In the genomic region with DNA sequence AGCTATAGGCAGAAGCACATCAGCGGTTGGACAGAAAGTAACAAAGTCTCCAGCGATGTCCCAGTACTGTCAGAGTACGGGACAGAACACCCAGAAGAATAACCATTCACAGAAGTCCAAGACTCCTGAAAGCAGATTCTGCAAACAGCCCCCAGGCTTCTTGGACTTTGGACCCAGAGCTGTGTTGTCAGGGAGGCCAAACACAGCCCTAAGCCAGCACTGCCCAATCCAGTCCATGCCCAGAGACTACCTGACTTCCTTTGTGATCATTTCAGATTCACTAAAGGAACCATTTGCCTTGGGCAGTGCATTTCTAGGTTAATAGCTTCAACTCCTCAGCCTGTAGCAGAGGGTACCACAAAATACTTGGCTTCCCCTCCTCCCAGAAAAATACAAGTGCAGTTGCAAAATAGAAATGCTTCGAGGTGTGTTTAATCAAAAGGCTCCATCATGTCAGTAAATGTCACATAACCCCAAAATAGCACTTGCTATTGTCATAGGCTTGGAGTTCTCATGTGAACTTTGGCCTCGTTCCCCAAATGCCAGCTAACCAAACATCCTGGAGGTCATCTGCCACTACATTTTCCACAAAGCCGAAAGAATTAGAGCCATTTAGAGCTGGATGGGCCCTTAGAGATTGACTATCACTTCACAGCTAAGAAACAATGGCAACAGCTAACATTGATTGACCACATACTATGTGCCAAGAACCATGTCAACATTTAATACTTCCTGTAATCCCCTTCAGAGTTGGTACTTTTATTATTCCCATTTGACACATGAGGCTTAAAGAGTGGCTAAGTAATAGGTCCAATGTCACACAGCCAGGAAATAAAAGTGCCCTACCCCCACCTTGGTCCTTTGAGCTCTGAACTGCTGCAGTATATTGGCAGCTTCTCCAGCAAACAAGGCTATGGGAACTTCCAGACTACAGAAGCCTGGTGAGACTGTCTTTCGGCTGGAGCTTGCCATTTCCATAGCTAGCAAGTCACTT, we compare ENCODE assay signal across 21 cellular contexts.
A peak's percentile ranks its signal among the peaks of the same experiment; 100 is the strongest.
DNase-seq lines count a peak whose midpoint lies in the region; ATAC-seq and TF ChIP-seq lines count a peak whose summit lies in the region.
"Had no signal": no experiment of that assay in that cellular context is flagged by ENCODE, and none has a peak within 500 bp of the region (broad histone marks: within the 10 kb centered on the region; RNA-seq: fewer than 3 reads in every experiment).

No MANE protein-coding gene starts in this region.

- intact Hi-C loops in Caco-2 (cut with micrococcal nuclease; ENCODE audit: unreplicated experiment): no loop called here

- no peak overlapping the region for H4K8ac ChIP-seq in trophoblast cell (ENCODE audit: low read depth, low read length)

- H3K4me3 ChIP-seq in Caco-2 (ENCODE audit: low read depth, low read length) (no peak overlapping the region), hepatocyte (no peak overlapping the region), trophoblast cell (ENCODE audit: low read depth, low read length) (no peak overlapping the region)
- H3K4me3 ChIP-seq: ascending aorta, esophagus squamous epithelium had no signal

- peak overlapping the region; percentile 40 for H3K14ac ChIP-seq in trophoblast cell (ENCODE audit: low read length)

- peak overlapping the region; percentile 32 for H3K4me3 Mint-ChIP-seq in Caco-2 (ENCODE audit: unreplicated experiment)
- no peak overlapping the region for H3K4me3 Mint-ChIP-seq in activated naive CD4-positive, alpha-beta T cell treated with anti-CD3 and anti-CD28 coated beads, Interleukin-2, amount 10 ng/mL, durations not matched to agents 7 days and 5 days
- H3K4me3 Mint-ChIP-seq: CD4-positive, alpha-beta T cell; stimulated activated memory B cell treated with anti-CD40 and anti-IgM and Interleukin-4, amounts not matched to agents 10 μg/mL and 1 μg/mL and 100 μg/mL, for 72 hours had no signal

- no peaks in the 10 kb centered on the region for H3K36me3 ChIP-seq in Caco-2 (ENCODE audit: control insufficient read depth, insufficient read depth, low read length)
- no peaks in the 10 kb centered on the region for H3K36me3 ChIP-seq in hepatocyte (replicated peaks; ENCODE audit: insufficient read depth, low read depth)
- H3K36me3 ChIP-seq in trophoblast cell (ENCODE audit: control insufficient read depth in 1 of 2, insufficient read depth in 2 of 2, low read length in 2 of 2): no peaks in the 10 kb centered on the region
- H3K36me3 ChIP-seq: ascending aorta, esophagus squamous epithelium had no signal

- no peak for ATAC-seq in GM18498 (IDR thresholded peaks at IDR 0.05; ENCODE audit: unreplicated experiment)
- ATAC-seq: activated naive CD4-positive, alpha-beta T cell treated with anti-CD3 and anti-CD28 coated beads, Interleukin-2, amount 50 U/mL, for 72 hours; stimulated activated memory B cell treated with anti-CD40 and anti-IgM and Interleukin-4, amounts not matched to agents 10 μg/mL and 1 μg/mL and 100 μg/mL, for 72 hours had no signal

- H3K27ac ChIP-seq in hepatocyte (peak overlapping the region; percentile 74), trophoblast cell (ENCODE audit: low read depth, low read length) (no peak overlapping the region)
- H3K27ac ChIP-seq: ascending aorta had no signal

- H3K4me2 ChIP-seq in hepatocyte (peak overlapping the region; percentile 58), trophoblast cell (ENCODE audit: low read length) (no peak overlapping the region)

- H2BK120ac ChIP-seq in trophoblast cell (ENCODE audit: insufficient read depth, low read length, poor library complexity): peak overlapping the region; percentile 39

- peak overlapping the region; percentile 35 for H2BK5ac ChIP-seq in trophoblast cell (ENCODE audit: low read depth, low read length, poor library complexity)

- H3K18ac ChIP-seq in trophoblast cell (ENCODE audit: low read length): no peak overlapping the region

- no peaks in the 10 kb centered on the region for H3K9me2 ChIP-seq in hepatocyte (replicated peaks; ENCODE audit: insufficient read depth)

- no peak overlapping the region for H3K9ac ChIP-seq in trophoblast cell (ENCODE audit: low read length)

- TF ChIP-seq CTCF in Caco-2 (IDR thresholded peaks at IDR 0.05; ENCODE audit: insufficient read depth in 1 of 2, low read depth in 1 of 2, low read length in 1 of 2, severe bottlenecking in 1 of 2, unreplicated experiment in 1 of 2) (no peak), hepatocyte (IDR thresholded peaks at IDR 0.05; ENCODE audit: poor library complexity) (no peak)

- no TSS peak for BruUV-seq in Caco-2 (replicated peaks; lab: Mats Ljungman, UMichigan)

- no peak overlapping the region for H3K4ac ChIP-seq in trophoblast cell (ENCODE audit: low read depth, low read length)

- H3K23ac ChIP-seq in trophoblast cell (ENCODE audit: low read length): no peak overlapping the region

- no peaks in the 10 kb centered on the region for H4K20me1 ChIP-seq in hepatocyte (ENCODE audit: insufficient read depth, poor library complexity, severe bottlenecking)

- peak overlapping the region; percentile 20 for H4K91ac ChIP-seq in trophoblast cell (ENCODE audit: low read depth, low read length)

- no peaks in the 10 kb centered on the region for H3K79me2 ChIP-seq in hepatocyte
- H3K79me2 ChIP-seq in trophoblast cell (ENCODE audit: control insufficient read depth, insufficient read depth, low read length, poor library complexity): peaks cover 2% of the 10 kb centered on the region

- peaks cover 6% of the 10 kb centered on the region for H3K36me3 Mint-ChIP-seq in Caco-2 (ENCODE audit: insufficient read depth, unreplicated experiment)
- no peaks in the 10 kb centered on the region for H3K36me3 Mint-ChIP-seq in activated naive CD4-positive, alpha-beta T cell treated with anti-CD3 and anti-CD28 coated beads, Interleukin-2, amount 10 ng/mL, durations not matched to agents 7 days and 5 days
- H3K36me3 Mint-ChIP-seq: activated naive CD4-positive, alpha-beta T cell treated with anti-CD3 and anti-CD28 coated beads, Interleukin-2, amount 50 U/mL, for 72 hours; stimulated activated memory B cell treated with anti-CD40 and anti-IgM and Interleukin-4, amounts not matched to agents 10 μg/mL and 1 μg/mL and 100 μg/mL, for 72 hours had no signal

- peak overlapping the region; percentile 92 for H3K27ac Mint-ChIP-seq in Caco-2 (ENCODE audit: unreplicated experiment)
- no peak overlapping the region for H3K27ac Mint-ChIP-seq in activated naive CD4-positive, alpha-beta T cell treated with anti-CD3 and anti-CD28 coated beads, Interleukin-2, amount 10 ng/mL, durations not matched to agents 7 days and 5 days
- H3K27ac Mint-ChIP-seq: activated naive CD4-positive, alpha-beta T cell treated with anti-CD3 and anti-CD28 coated beads, Interleukin-2, amount 50 U/mL, for 72 hours; CD4-positive, alpha-beta T cell; stimulated activated memory B cell treated with anti-CD40 and anti-IgM and Interleukin-4, amounts not matched to agents 10 μg/mL and 1 μg/mL and 100 μg/mL, for 72 hours had no signal

- H2BK12ac ChIP-seq in trophoblast cell (ENCODE audit: low read length): peak overlapping the region; percentile 33

- CTCF ChIA-PET in Caco-2 (lab: Charles Lee): no interaction called here
- CTCF ChIA-PET in activated naive CD4-positive, alpha-beta T cell treated with anti-CD3 and anti-CD28 coated beads, Interleukin-2, amount 10 ng/mL, durations not matched to agents 7 days and 5 days (lab: Charles Lee): interaction anchor here (0.6 to 1.3 kb wide), 3 partner anchors 48 to 544 kb away, joined by 3 read pairs; no protein-coding TSS in a partner anchor

- H3K27me3 ChIP-seq in Caco-2 (replicated peaks; ENCODE audit: control insufficient read depth, insufficient read depth, low read length) (no peaks in the 10 kb centered on the region), hepatocyte (no peaks in the 10 kb centered on the region), trophoblast cell (ENCODE audit: insufficient read depth, low read length) (no peaks in the 10 kb centered on the region)
- H3K27me3 ChIP-seq: ascending aorta had no signal

- peaks cover 53% of the 10 kb centered on the region for H3K4me1 ChIP-seq in Caco-2
- H3K4me1 ChIP-seq in hepatocyte (ENCODE audit: insufficient read depth): peaks cover 31% of the 10 kb centered on the region
- H3K4me1 ChIP-seq in trophoblast cell (ENCODE audit: control insufficient read depth in 1 of 2, insufficient read depth in 2 of 2, low read length in 2 of 2): peaks cover 15 to 20% of the 10 kb centered on the region in 2 experiments

- H2AFZ ChIP-seq in hepatocyte (no peak overlapping the region), trophoblast cell (ENCODE audit: insufficient read depth, low read length, poor library complexity) (no peak overlapping the region)

- WGBS in hepatocyte (ENCODE audit: low lambda C conversion rate, missing lambda C conversion rate): 73% methylated on average over 7 of the region's 7 CpGs
- no CpG with 5 or more reads among the region's 7 CpGs for WGBS in trophoblast cell (ENCODE audit: extremely low coverage, insufficient coverage, insufficient read length)

- POLR2A ChIA-PET in Caco-2 (lab: Charles Lee): no interaction called here

- peaks cover 33% of the 10 kb centered on the region for H3K79me1 ChIP-seq in trophoblast cell (ENCODE audit: low read length)

- H3K27me3 Mint-ChIP-seq in Caco-2 (ENCODE audit: insufficient read depth, unreplicated experiment): no peaks in the 10 kb centered on the region
- no peaks in the 10 kb centered on the region for H3K27me3 Mint-ChIP-seq in activated naive CD4-positive, alpha-beta T cell treated with anti-CD3 and anti-CD28 coated beads, Interleukin-2, amount 10 ng/mL, durations not matched to agents 7 days and 5 days
- H3K27me3 Mint-ChIP-seq: CD4-positive, alpha-beta T cell had no signal

- H3K9me3 Mint-ChIP-seq in Caco-2 (ENCODE audit: unreplicated experiment): peaks cover 15% of the 10 kb centered on the region
- H3K9me3 Mint-ChIP-seq in activated naive CD4-positive, alpha-beta T cell treated with anti-CD3 and anti-CD28 coated beads, Interleukin-2, amount 10 ng/mL, durations not matched to agents 7 days and 5 days: no peaks in the 10 kb centered on the region
- H3K9me3 Mint-ChIP-seq: activated naive CD4-positive, alpha-beta T cell treated with anti-CD3 and anti-CD28 coated beads, Interleukin-2, amount 50 U/mL, for 72 hours; CD4-positive, alpha-beta T cell; stimulated activated memory B cell treated with anti-CD40 and anti-IgM and Interleukin-4, amounts not matched to agents 10 μg/mL and 1 μg/mL and 100 μg/mL, for 72 hours had no signal

- peaks cover 2% of the 10 kb centered on the region; the same call in 1 of the 2 replicates for H3K9me3 ChIP-seq in Caco-2
- no peaks in the 10 kb centered on the region for H3K9me3 ChIP-seq in hepatocyte (ENCODE audit: low read depth)
- H3K9me3 ChIP-seq in trophoblast cell (ENCODE audit: insufficient read depth, low read depth, low read length): no peaks in the 10 kb centered on the region
- H3K9me3 ChIP-seq: ascending aorta, esophagus squamous epithelium had no signal

- no peak overlapping the region for H4K12ac ChIP-seq in trophoblast cell (ENCODE audit: low read depth, low read length)

- peak overlapping the region; percentile 11 for H2AK5ac ChIP-seq in trophoblast cell (ENCODE audit: low read length)

- peak; percentile 82 to 88 for DNase-seq in Caco-2
- DNase-seq in M059J (ENCODE audit: low read depth): peak; percentile 7
- peak; percentile 58 for DNase-seq in hepatocyte (ENCODE audit: low spot score)
- DNase-seq in trophoblast cell: no peak
- DNase-seq in OCI-M1 (lab: John Stamatoyannopoulos, UW): no peak
- DNase-seq in D341Med (ENCODE audit: low spot score): no peak
- no peak for DNase-seq in activated naive CD4-positive, alpha-beta T cell treated with anti-CD3 and anti-CD28 coated beads, Interleukin-2, amount 10 ng/mL, durations not matched to agents 7 days and 5 days
- DNase-seq: activated CD4-positive, CD25-positive, alpha-beta regulatory T cell treated with anti-CD3 and anti-CD28 coated beads, Interleukin-2, amount 50 U/mL, for 72 hours; CD4-positive, alpha-beta T cell; cerebellar nuclear complex; esophagus squamous epithelium; H7; KG1; NCI-H2081 treated with DMSO at 0.1 percent for 48 hours; NCI-H510A treated with DMSO at 0.1 percent for 48 hours; occipital lobe; stimulated activated CD4-positive, alpha-beta T cell treated with anti-CD3 and anti-CD28 coated beads, Interleukin-1b, Interleukin-23, amount 100 ng/mL, for 48 hours had no signal

- peaks cover 68% of the 10 kb centered on the region for H3K4me1 Mint-ChIP-seq in Caco-2 (ENCODE audit: low read depth, unreplicated experiment)
- H3K4me1 Mint-ChIP-seq in activated naive CD4-positive, alpha-beta T cell treated with anti-CD3 and anti-CD28 coated beads, Interleukin-2, amount 10 ng/mL, durations not matched to agents 7 days and 5 days: peaks cover 13% of the 10 kb centered on the region

Comparison
In these comparisons a context has a peak if more than half of its experiments do, and no peak if none do; other contexts are left out.
1. DNase-seq: peak in Caco-2 (2 of 2), M059J (single experiment) and hepatocyte (single experiment); none in trophoblast cell (0 of 2), OCI-M1 (single experiment), D341Med (single experiment) and activated naive CD4-positive, alpha-beta T cell treated with anti-CD3 and anti-CD28 coated beads, Interleukin-2, amount 10 ng/mL, durations not matched to agents 7 days and 5 days (single experiment).